ENCODE assay signal across 11 cellular contexts in the genomic region with DNA sequence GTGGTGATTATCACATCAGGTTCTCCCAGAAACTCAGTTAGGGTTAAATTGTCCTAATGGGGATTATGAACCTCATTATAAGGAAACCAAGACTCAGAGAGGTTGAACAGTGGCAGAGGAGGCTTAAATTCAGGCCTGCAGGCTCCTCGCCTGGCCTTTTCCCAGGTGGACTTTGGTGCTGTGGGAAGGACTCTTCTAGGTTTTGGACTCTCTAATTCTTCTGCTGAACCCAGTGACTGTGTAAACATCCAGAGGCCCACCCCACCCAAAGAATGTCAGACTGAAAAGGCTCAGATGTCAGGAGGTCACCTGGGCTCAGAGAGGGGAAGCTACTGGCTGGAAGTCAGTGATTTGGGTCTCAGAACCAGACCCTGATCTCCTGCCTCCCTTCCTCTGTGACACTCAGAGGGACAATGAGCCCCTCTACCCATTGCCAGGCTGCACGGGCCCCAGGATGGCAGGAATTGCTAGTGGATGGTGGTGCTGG. TPM values are rescaled to one million over a fixed set of nuclear protein-coding genes. Genes with fewer than 3 reads are reported as not detected.
DNase-seq lines count a peak whose midpoint lies in the region; ATAC-seq and TF ChIP-seq lines count a peak whose summit lies in the region.
"Had no signal": no experiment of that assay in that cellular context is flagged by ENCODE, and none has a peak within 500 bp of the region (broad histone marks: within the 10 kb centered on the region; RNA-seq: fewer than 3 reads in every experiment).

No MANE protein-coding gene starts in this region.

- peak overlapping the region in 6 of 11 experiments; percentile 90 to 97 (median 94); a peak in 8 of 22 replicates for H3K27ac ChIP-seq in BLaER1 treated with 17β-estradiol and CSF1 and Interleukin-3, amounts not matched to agents 10 nM and 100 nM
- peak overlapping the region; percentile 13 to 93 for H3K27ac ChIP-seq in breast epithelium

- H3K27me3 ChIP-seq in BLaER1 treated with 17β-estradiol and CSF1 and Interleukin-3, amounts not matched to agents 10 nM and 100 nM: no peaks in the 10 kb centered on the region
- no peaks in the 10 kb centered on the region for H3K27me3 ChIP-seq in breast epithelium

- no peaks in the 10 kb centered on the region for H3K9me3 ChIP-seq in BLaER1 treated with 17β-estradiol and CSF1 and Interleukin-3, amounts not matched to agents 10 nM and 100 nM (replicated peaks in 1 of 11)
- H3K9me3 ChIP-seq in breast epithelium: no peaks in the 10 kb centered on the region

- H3K36me3 Mint-ChIP-seq in nephron progenitor cell (ENCODE audit: low read depth): peaks cover 21% of the 10 kb centered on the region

- TF ChIP-seq CTCF in breast epithelium (IDR thresholded peaks at IDR 0.05) (no peak), nephron progenitor cell (IDR thresholded peaks at IDR 0.05) (no peak)

- peak overlapping the region in 7 of 11 experiments; percentile 91 to 98 (median 95); a peak in 6 of 22 replicates for H3K9ac ChIP-seq in BLaER1 treated with 17β-estradiol and CSF1 and Interleukin-3, amounts not matched to agents 10 nM and 100 nM

- peak overlapping the region; percentile 61 for H3K27ac Mint-ChIP-seq in nephron progenitor cell

- ATAC-seq in GM18511 (IDR thresholded peaks at IDR 0.05; ENCODE audit: unreplicated experiment) (no peak), HG02938 (IDR thresholded peaks at IDR 0.05; ENCODE audit: unreplicated experiment) (no peak)

- peaks cover 68% of the 10 kb centered on the region for H3K4me1 Mint-ChIP-seq in nephron progenitor cell

- peaks cover 24 to 47% (median 34%) of the 10 kb centered on the region in 10 experiments for H3K4me1 ChIP-seq in BLaER1 treated with 17β-estradiol and CSF1 and Interleukin-3, amounts not matched to agents 10 nM and 100 nM
- peaks cover 0 to 29% of the 10 kb centered on the region in 2 donors for H3K4me1 ChIP-seq in breast epithelium

- H3K27me3 Mint-ChIP-seq in nephron progenitor cell (ENCODE audit: low read depth, poor library complexity): peaks cover 9% of the 10 kb centered on the region

- intact Hi-C loops in breast epithelium (cut with DNase I; ENCODE audit: low total_unique reads): no loop called here

- H3K4me3 Mint-ChIP-seq in nephron progenitor cell: peak overlapping the region; percentile 99

- H3K4me2 ChIP-seq in BLaER1 treated with 17β-estradiol and CSF1 and Interleukin-3, amounts not matched to agents 10 nM and 100 nM: peak overlapping the region; percentile 93 to 100 (median 99)

- no peak for TF ChIP-seq POLR2A in breast epithelium (IDR thresholded peaks at IDR 0.05)

- no peaks in the 10 kb centered on the region for H3K9me3 Mint-ChIP-seq in nephron progenitor cell

- H4K20me1 ChIP-seq in BLaER1 treated with 17β-estradiol and CSF1 and Interleukin-3, amounts not matched to agents 10 nM and 100 nM: peaks cover 38 to 63% (median 52%) of the 10 kb centered on the region in 11 experiments; a peak in 21 of 22 replicates

- DNase-seq in HuH-7.5 (ENCODE audit: low spot score) (peak; percentile 35), breast epithelium (ENCODE audit: low spot score in 2 of 2) (no peak), nephron progenitor cell (no peak), NCI-H748 (lab: John Stamatoyannopoulos, UW; ENCODE audit: unreplicated experiment) (no peak), NCI-H345 treated with DMSO at 0.1 percent for 48 hours (lab: John Stamatoyannopoulos, UW; ENCODE audit: unreplicated experiment) (no peak)
- DNase-seq: activated T-cell treated with anti-CD3 and anti-CD28 coated beads, Interleukin-2, amount 50 U/mL, for 1 hour; GF-D8; NCI-H2171 treated with DMSO at 0.1 percent for 48 hours had no signal

- peak overlapping the region in 3 of 10 experiments; percentile 78 to 88 (median 87); a peak in 3 of 20 replicates for H3K4me3 ChIP-seq in BLaER1 treated with 17β-estradiol and CSF1 and Interleukin-3, amounts not matched to agents 10 nM and 100 nM
- H3K4me3 ChIP-seq in breast epithelium: peak overlapping the region in 2 of 3 donors; percentile 70 to 92

- peaks cover 7 to 43% (median 20%) of the 10 kb centered on the region in 11 experiments; a peak in 17 of 22 replicates for H3K36me3 ChIP-seq in BLaER1 treated with 17β-estradiol and CSF1 and Interleukin-3, amounts not matched to agents 10 nM and 100 nM
- no peaks in the 10 kb centered on the region for H3K36me3 ChIP-seq in breast epithelium

RNA-seq across cellular contexts. Expression of a gene that starts 2.5 kb away (rescaled TPM):
- total RNA-seq in breast epithelium: 10 to 100 TPM; 11.7 to 16.0 (median 15.7) TPM
